In the genomic region with DNA sequence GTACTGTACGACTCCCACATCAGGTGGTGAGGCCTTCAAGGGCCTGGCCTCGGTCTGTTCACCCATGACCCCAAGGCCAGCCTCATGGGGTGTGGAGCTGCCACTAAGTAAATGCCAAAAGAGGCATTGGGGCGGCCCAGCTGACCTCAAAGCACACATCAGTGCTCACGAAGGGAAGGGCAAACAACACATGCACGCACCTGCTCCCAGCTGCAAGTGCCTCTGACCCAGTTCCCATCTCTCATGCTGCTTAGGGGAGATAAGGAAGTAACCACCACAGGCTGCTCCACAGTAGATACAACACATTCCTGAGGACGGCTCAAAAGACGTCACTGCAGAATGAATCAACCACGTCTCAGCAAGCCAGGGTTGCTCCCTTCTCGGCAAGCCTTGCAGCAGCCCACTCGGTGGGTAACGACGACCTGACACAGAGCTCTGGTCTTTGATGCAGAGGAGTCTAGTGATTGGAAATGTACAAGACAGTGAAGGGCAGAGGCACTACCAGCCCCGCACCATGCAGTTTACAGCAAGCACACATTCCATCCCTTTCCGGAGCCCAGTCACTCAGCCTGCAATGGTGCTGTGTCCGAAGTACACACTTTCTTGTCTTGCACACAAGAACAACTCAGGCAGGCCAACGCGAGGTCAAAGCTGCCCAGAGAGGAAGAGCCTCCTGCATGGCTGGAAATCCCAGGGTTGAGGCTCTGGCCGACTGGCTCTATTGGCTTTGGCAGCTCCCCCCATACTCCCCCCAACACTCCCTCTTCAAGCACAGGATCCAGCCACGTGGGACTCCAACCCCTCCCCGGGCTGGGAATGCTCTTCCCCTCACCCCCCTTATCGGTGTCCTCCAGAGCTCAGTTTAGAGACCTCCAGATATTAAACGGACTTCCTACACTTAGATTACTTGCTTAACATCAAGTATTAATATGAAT, we compare ENCODE assay signal across 9 cellular contexts. TPM values are rescaled to one million over a fixed set of nuclear protein-coding genes. Genes with fewer than 3 reads are reported as not detected.
DNase-seq lines count a peak whose midpoint lies in the region; ATAC-seq and TF ChIP-seq lines count a peak whose summit lies in the region.
"Had no signal": no experiment of that assay in that cellular context is flagged by ENCODE, and none has a peak within 500 bp of the region (broad histone marks: within the 10 kb centered on the region; RNA-seq: fewer than 3 reads in every experiment).

No MANE protein-coding gene starts in this region.

- H3K36me3 Mint-ChIP-seq in endodermal cell (ENCODE audit: low read depth): peaks cover 21% of the 10 kb centered on the region

- no peaks in the 10 kb centered on the region for H3K27me3 Mint-ChIP-seq in endodermal cell (ENCODE audit: insufficient read depth)

- peak; percentile 81 for ATAC-seq in GM18909 (IDR thresholded peaks at IDR 0.05; ENCODE audit: poor library complexity, unreplicated experiment)

- DNase-seq in HUDEP-2 (lab: John Stamatoyannopoulos, UW; ENCODE audit: unreplicated experiment in 76 of 76) (peak; percentile 17 to 95 (median 85)), endodermal cell (peak; percentile 68), ovary (peak; percentile 49 to 75 (median 59)), NCI-H1694 treated with DMSO at 0.1 percent for 48 hours (lab: John Stamatoyannopoulos, UW) (no peak), vagina (ENCODE audit: extremely low spot score in 2 of 2) (no peak), NCI-H128 (lab: John Stamatoyannopoulos, UW; ENCODE audit: unreplicated experiment) (no peak)
- DNase-seq in activated CD4-positive, CD25-positive, alpha-beta regulatory T cell treated with anti-CD3 and anti-CD28 coated beads, Interleukin-2, amount 50 U/mL, for 72 hours: no peak

- WGBS in endodermal cell (ENCODE audit: insufficient coverage in 1 of 2, insufficient read length in 1 of 2), 2 experiments: 82 to 88% methylated on average over 10 to 22 of the region's 22 CpGs
- 10 to 33% (median 25%) methylated on average over 22 of the region's 22 CpGs for WGBS in ovary, 3 donors

- TF ChIP-seq POLR2A in ovary (IDR thresholded peaks at IDR 0.05) (no peak), vagina (IDR thresholded peaks at IDR 0.05) (no peak)

- H3K4me3 ChIP-seq in endodermal cell (ENCODE audit: low read length) (no peak overlapping the region), ovary (no peak overlapping the region), vagina (no peak overlapping the region)

- H3K36me3 ChIP-seq in endodermal cell (ENCODE audit: control insufficient read depth, insufficient read depth, low read length) (peaks cover 5% of the 10 kb centered on the region), ovary (no peaks in the 10 kb centered on the region), vagina (no peaks in the 10 kb centered on the region)

- TF ChIP-seq EP300 in ovary (IDR thresholded peaks at IDR 0.05): no peak

- intact Hi-C loops in ovary (cut with DNase I) (no loop called here), vagina (cut with DNase I) (no loop called here)

- no peaks in the 10 kb centered on the region for H3K27me3 ChIP-seq in endodermal cell (ENCODE audit: control insufficient read depth, insufficient read depth, low read length, poor library complexity, severe bottlenecking)
- no peaks in the 10 kb centered on the region for H3K27me3 ChIP-seq in ovary
- no peaks in the 10 kb centered on the region for H3K27me3 ChIP-seq in vagina

- H3K27ac ChIP-seq in endodermal cell (ENCODE audit: low read depth, low read length) (peak overlapping the region; percentile 27), ovary (peak overlapping the region in 1 of 2 donors; percentile 49), vagina (no peak overlapping the region)

- no peaks in the 10 kb centered on the region for H3K9me3 ChIP-seq in endodermal cell (ENCODE audit: control insufficient read depth, low read length)
- no peaks in the 10 kb centered on the region for H3K9me3 ChIP-seq in ovary
- H3K9me3 ChIP-seq in vagina: no peaks in the 10 kb centered on the region

- no peaks in the 10 kb centered on the region for H3K9me3 Mint-ChIP-seq in endodermal cell
- H3K9me3 Mint-ChIP-seq: stimulated activated naive CD8-positive, alpha-beta T cell treated with anti-CD3 and anti-CD28 coated beads, Interleukin-15, Interleukin-2, amounts not matched to agents 100 ng/mL and 50 ng/mL, for 24 hours had no signal

- H3K4me1 ChIP-seq in endodermal cell (ENCODE audit: control insufficient read depth, insufficient read depth, low read length): peaks cover 28% of the 10 kb centered on the region
- H3K4me1 ChIP-seq in ovary (ENCODE audit: insufficient read depth): peaks cover 16% of the 10 kb centered on the region
- peaks cover 20% of the 10 kb centered on the region for H3K4me1 ChIP-seq in vagina

- H3K4me3 Mint-ChIP-seq in endodermal cell: peak overlapping the region; percentile 13
- H3K4me3 Mint-ChIP-seq: stimulated activated naive CD8-positive, alpha-beta T cell treated with anti-CD3 and anti-CD28 coated beads, Interleukin-15, Interleukin-2, amounts not matched to agents 100 ng/mL and 50 ng/mL, for 24 hours had no signal

- peaks cover 25% of the 10 kb centered on the region for H3K4me1 Mint-ChIP-seq in endodermal cell

- H3K27ac Mint-ChIP-seq in endodermal cell: peak overlapping the region; percentile 94
- H3K27ac Mint-ChIP-seq: stimulated activated naive CD8-positive, alpha-beta T cell treated with anti-CD3 and anti-CD28 coated beads, Interleukin-15, Interleukin-2, amounts not matched to agents 100 ng/mL and 50 ng/mL, for 24 hours had no signal

- TF ChIP-seq CTCF in endodermal cell (conservative IDR thresholded peaks at IDR 0.05): no peak
- TF ChIP-seq CTCF in ovary (IDR thresholded peaks at IDR 0.05): no peak
- no peak for TF ChIP-seq CTCF in vagina (IDR thresholded peaks at IDR 0.05)

- H3K9ac ChIP-seq in endodermal cell (ENCODE audit: extremely low read depth, low read length, poor library complexity, severe bottlenecking): peak overlapping the region; percentile 50

RNA-seq across cellular contexts. Expression of a gene that starts 31.8 kb away (rescaled TPM):
- total RNA-seq in endodermal cell (1 to 10 TPM in 1 of 2 donors, under 1 TPM in 1; 0.37 to 1.9 TPM), ovary (10 to 100 TPM in 1 of 7 donors, under 1 TPM in 2, not detected in 4; 0.83 to 10.6 (median 1.00) TPM), vagina (2.9 TPM)
- polyA plus RNA-seq in endodermal cell (2013, experiment 1 of 2): 1.1 TPM
- polyA plus RNA-seq in endodermal cell (2013, experiment 2 of 2): not detected
- polyA plus RNA-seq in ovary: 1 to 10 TPM in 1 of 2 donors, not detected in 1; 4.5 TPM

RNA-seq across cellular contexts. Expression of a gene that starts 51.2 kb away (rescaled TPM):
- total RNA-seq in endodermal cell (10 to 100 TPM; 14.1 to 18.7 TPM), ovary (10 to 100 TPM in 2 of 7 donors, 1 to 10 TPM in 5; 3.8 to 11.8 (median 6.8) TPM), vagina (5.6 TPM)
- 19.3 TPM for polyA plus RNA-seq in endodermal cell (2013, experiment 1 of 2)
- polyA plus RNA-seq in endodermal cell (2013, experiment 2 of 2): 18.7 TPM
- polyA plus RNA-seq in ovary: 1 to 10 TPM; 3.4 to 4.7 TPM

Comparison
In these comparisons a context has a peak if more than half of its experiments do, and no peak if none do; other contexts are left out.
1. DNase-seq: peak in HUDEP-2 (76 of 76), endodermal cell (single experiment) and ovary (5 of 5); none in NCI-H1694 treated with DMSO at 0.1 percent for 48 hours (single experiment), vagina (0 of 2), activated CD4-positive, CD25-positive, alpha-beta regulatory T cell treated with anti-CD3 and anti-CD28 coated beads, Interleukin-2, amount 50 U/mL, for 72 hours (single experiment) and NCI-H128 (single experiment).